Comparison of ENCODE assay signal across 3 cellular contexts in genomic region chr9:137316012-137316981, GRCh38.
TF ChIP-seq lines count a peak whose summit lies in the region.

No MANE protein-coding gene starts in this region.

TF ChIP-seq in IMR-90, 13 proteins besides CTCF, POLR2A, EP300 and RAD21:
- TF ChIP-seq MAZ (IDR thresholded peaks at IDR 0.05; ENCODE audit: borderline replicate concordance, low read depth, low read length) (peak; percentile 65; the same call in 1 of the 2 replicates), RFX5 (IDR thresholded peaks at IDR 0.05; ENCODE audit: low read depth, low read length) (no peak)

TF ChIP-seq in K562, 482 proteins besides CTCF, POLR2A, EP300 and RAD21 (continues in another document):
- TF ChIP-seq BRD9 (IDR thresholded peaks at IDR 0.05; ENCODE audit: low read depth, partially characterized antibody) (no peak), NONO (IDR thresholded peaks at IDR 0.05; ENCODE audit: low read depth in 2 of 2, low read length in 1 of 2) (peak in 1 of 2 experiments; percentile 68; a peak in 2 of 4 replicates), ZNF583 (CRISPR knock-in tag; IDR thresholded peaks at IDR 0.05) (no peak), ZNF174 (CRISPR knock-in tag; IDR thresholded peaks at IDR 0.05) (no peak), CC2D1A (IDR thresholded peaks at IDR 0.05) (no peak), SMARCE1 (IDR thresholded peaks at IDR 0.05) (no peak), STAT5A (IDR thresholded peaks at IDR 0.05; ENCODE audit: borderline replicate concordance, low read length) (no peak), CBX1 (IDR thresholded peaks at IDR 0.05; ENCODE audit: low read depth) (peak; percentile 63), ZNF224 (CRISPR knock-in tag; IDR thresholded peaks at IDR 0.05) (0 out of 2 replicates have a peak, but pooled peaks have one; percentile 49), CXXC5 (CRISPR knock-in tag; IDR thresholded peaks at IDR 0.05) (peak; percentile 92), PHF21A (IDR thresholded peaks at IDR 0.05; ENCODE audit: borderline replicate concordance, low read depth) (no peak), IRF1 (CRISPR knock-in tag; IDR thresholded peaks at IDR 0.05; ENCODE audit: borderline replicate concordance) (0 out of 2 replicates have a peak, but pooled peaks have one; percentile 46), DDX20 (tag; IDR thresholded peaks at IDR 0.05; ENCODE audit: low read depth) (no peak), ZNF232 (CRISPR knock-in tag; IDR thresholded peaks at IDR 0.05) (no peak), ETV6 (IDR thresholded peaks at IDR 0.05; ENCODE audit: borderline replicate concordance in 1 of 2, low read depth in 2 of 2, low read length in 1 of 2) (no peak), ETV6 (CRISPR knock-in tag; IDR thresholded peaks at IDR 0.05; ENCODE audit: borderline replicate concordance) (no peak), ZNF212 (CRISPR knock-in tag; IDR thresholded peaks at IDR 0.05) (no peak), SMARCA4 (IDR thresholded peaks at IDR 0.05) (no peak), TCF7L2 (IDR thresholded peaks at IDR 0.05; ENCODE audit: low read depth, low read length) (no peak), SMC3 (conservative IDR thresholded peaks at IDR 0.05; ENCODE audit: insufficient read depth, low read depth, low read length) (no peak), NR2F6 (CRISPR knock-in tag; IDR thresholded peaks at IDR 0.05) (no peak), KDM5B (IDR thresholded peaks at IDR 0.05; ENCODE audit: insufficient replicate concordance, low read depth, low read length) (peak; percentile 16), ZBTB43 (CRISPR knock-in tag; IDR thresholded peaks at IDR 0.05) (no peak), ZNF253 (CRISPR knock-in tag; conservative IDR thresholded peaks at IDR 0.05) (no peak)
- TF ChIP-seq, protein P1, sequence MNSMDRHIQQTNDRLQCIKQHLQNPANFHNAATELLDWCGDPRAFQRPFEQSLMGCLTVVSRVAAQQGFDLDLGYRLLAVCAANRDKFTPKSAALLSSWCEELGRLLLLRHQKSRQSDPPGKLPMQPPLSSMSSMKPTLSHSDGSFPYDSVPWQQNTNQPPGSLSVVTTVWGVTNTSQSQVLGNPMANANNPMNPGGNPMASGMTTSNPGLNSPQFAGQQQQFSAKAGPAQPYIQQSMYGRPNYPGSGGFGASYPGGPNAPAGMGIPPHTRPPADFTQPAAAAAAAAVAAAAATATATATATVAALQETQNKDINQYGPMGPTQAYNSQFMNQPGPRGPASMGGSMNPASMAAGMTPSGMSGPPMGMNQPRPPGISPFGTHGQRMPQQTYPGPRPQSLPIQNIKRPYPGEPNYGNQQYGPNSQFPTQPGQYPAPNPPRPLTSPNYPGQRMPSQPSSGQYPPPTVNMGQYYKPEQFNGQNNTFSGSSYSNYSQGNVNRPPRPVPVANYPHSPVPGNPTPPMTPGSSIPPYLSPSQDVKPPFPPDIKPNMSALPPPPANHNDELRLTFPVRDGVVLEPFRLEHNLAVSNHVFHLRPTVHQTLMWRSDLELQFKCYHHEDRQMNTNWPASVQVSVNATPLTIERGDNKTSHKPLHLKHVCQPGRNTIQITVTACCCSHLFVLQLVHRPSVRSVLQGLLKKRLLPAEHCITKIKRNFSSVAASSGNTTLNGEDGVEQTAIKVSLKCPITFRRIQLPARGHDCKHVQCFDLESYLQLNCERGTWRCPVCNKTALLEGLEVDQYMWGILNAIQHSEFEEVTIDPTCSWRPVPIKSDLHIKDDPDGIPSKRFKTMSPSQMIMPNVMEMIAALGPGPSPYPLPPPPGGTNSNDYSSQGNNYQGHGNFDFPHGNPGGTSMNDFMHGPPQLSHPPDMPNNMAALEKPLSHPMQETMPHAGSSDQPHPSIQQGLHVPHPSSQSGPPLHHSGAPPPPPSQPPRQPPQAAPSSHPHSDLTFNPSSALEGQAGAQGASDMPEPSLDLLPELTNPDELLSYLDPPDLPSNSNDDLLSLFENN (IDR thresholded peaks at IDR 0.05; ENCODE audit: low read depth in 2 of 2, low read length in 2 of 2) = no peak
- TF ChIP-seq, protein P2, sequence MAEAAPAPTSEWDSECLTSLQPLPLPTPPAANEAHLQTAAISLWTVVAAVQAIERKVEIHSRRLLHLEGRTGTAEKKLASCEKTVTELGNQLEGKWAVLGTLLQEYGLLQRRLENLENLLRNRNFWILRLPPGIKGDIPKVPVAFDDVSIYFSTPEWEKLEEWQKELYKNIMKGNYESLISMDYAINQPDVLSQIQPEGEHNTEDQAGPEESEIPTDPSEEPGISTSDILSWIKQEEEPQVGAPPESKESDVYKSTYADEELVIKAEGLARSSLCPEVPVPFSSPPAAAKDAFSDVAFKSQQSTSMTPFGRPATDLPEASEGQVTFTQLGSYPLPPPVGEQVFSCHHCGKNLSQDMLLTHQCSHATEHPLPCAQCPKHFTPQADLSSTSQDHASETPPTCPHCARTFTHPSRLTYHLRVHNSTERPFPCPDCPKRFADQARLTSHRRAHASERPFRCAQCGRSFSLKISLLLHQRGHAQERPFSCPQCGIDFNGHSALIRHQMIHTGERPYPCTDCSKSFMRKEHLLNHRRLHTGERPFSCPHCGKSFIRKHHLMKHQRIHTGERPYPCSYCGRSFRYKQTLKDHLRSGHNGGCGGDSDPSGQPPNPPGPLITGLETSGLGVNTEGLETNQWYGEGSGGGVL (CRISPR knock-in tag; IDR thresholded peaks at IDR 0.05) = no peak

TF ChIP-seq in HepG2, 621 proteins besides CTCF, POLR2A, EP300 and RAD21 (continues in another document):
- no peak for TF ChIP-seq ZNF558 (CRISPR knock-in tag; IDR thresholded peaks at IDR 0.05; ENCODE audit: borderline replicate concordance)
- TF ChIP-seq ATF7-NPFF (CRISPR knock-in tag; IDR thresholded peaks at IDR 0.05; ENCODE audit: low read depth) = 0 out of 2 replicates have a peak, but pooled peaks have one; percentile 23
- TF ChIP-seq AKAP8 (CRISPR knock-in tag; IDR thresholded peaks at IDR 0.05) = no peak
- TF ChIP-seq NFYB (CRISPR knock-in tag; IDR thresholded peaks at IDR 0.05) = 0 out of 2 replicates have a peak, but pooled peaks have one; percentile 23
- 0 out of 2 replicates have a peak, but pooled peaks have one; percentile 48 for TF ChIP-seq EED (CRISPR knock-in tag; IDR thresholded peaks at IDR 0.05)
- no peak; the same call in 1 of the 2 replicates for TF ChIP-seq GABPB1 (CRISPR knock-in tag; IDR thresholded peaks at IDR 0.05)
- peak; percentile 48; the same call in 1 of the 2 replicates for TF ChIP-seq TFDP2 (CRISPR knock-in tag; IDR thresholded peaks at IDR 0.05)
- no peak for TF ChIP-seq ZNF746 (CRISPR knock-in tag; IDR thresholded peaks at IDR 0.05)
- TF ChIP-seq ZC3H4 (CRISPR knock-in tag; IDR thresholded peaks at IDR 0.05; ENCODE audit: borderline replicate concordance) = no peak
- TF ChIP-seq ZNF362 (CRISPR knock-in tag; IDR thresholded peaks at IDR 0.05; ENCODE audit: borderline replicate concordance) = no peak
- no peak for TF ChIP-seq SOX6 (IDR thresholded peaks at IDR 0.05)
- TF ChIP-seq SOX6 (CRISPR knock-in tag; IDR thresholded peaks at IDR 0.05) = no peak
- TF ChIP-seq, protein P3, sequence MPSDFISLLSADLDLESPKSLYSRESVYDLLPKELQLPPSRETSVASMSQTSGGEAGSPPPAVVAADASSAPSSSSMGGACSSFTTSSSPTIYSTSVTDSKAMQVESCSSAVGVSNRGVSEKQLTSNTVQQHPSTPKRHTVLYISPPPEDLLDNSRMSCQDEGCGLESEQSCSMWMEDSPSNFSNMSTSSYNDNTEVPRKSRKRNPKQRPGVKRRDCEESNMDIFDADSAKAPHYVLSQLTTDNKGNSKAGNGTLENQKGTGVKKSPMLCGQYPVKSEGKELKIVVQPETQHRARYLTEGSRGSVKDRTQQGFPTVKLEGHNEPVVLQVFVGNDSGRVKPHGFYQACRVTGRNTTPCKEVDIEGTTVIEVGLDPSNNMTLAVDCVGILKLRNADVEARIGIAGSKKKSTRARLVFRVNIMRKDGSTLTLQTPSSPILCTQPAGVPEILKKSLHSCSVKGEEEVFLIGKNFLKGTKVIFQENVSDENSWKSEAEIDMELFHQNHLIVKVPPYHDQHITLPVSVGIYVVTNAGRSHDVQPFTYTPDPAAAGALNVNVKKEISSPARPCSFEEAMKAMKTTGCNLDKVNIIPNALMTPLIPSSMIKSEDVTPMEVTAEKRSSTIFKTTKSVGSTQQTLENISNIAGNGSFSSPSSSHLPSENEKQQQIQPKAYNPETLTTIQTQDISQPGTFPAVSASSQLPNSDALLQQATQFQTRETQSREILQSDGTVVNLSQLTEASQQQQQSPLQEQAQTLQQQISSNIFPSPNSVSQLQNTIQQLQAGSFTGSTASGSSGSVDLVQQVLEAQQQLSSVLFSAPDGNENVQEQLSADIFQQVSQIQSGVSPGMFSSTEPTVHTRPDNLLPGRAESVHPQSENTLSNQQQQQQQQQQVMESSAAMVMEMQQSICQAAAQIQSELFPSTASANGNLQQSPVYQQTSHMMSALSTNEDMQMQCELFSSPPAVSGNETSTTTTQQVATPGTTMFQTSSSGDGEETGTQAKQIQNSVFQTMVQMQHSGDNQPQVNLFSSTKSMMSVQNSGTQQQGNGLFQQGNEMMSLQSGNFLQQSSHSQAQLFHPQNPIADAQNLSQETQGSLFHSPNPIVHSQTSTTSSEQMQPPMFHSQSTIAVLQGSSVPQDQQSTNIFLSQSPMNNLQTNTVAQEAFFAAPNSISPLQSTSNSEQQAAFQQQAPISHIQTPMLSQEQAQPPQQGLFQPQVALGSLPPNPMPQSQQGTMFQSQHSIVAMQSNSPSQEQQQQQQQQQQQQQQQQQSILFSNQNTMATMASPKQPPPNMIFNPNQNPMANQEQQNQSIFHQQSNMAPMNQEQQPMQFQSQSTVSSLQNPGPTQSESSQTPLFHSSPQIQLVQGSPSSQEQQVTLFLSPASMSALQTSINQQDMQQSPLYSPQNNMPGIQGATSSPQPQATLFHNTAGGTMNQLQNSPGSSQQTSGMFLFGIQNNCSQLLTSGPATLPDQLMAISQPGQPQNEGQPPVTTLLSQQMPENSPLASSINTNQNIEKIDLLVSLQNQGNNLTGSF (CRISPR knock-in tag; IDR thresholded peaks at IDR 0.05) = no peak
- TF ChIP-seq SALL2 (CRISPR knock-in tag; IDR thresholded peaks at IDR 0.05) = no peak
- no peak for TF ChIP-seq ZFP62 (CRISPR knock-in tag; IDR thresholded peaks at IDR 0.05)
- TF ChIP-seq AGO2 (optimal IDR thresholded peaks at IDR 0.05; ENCODE audit: low read depth, low read length) = peak; percentile 17
- TF ChIP-seq SIX1 (CRISPR knock-in tag; IDR thresholded peaks at IDR 0.05; ENCODE audit: borderline replicate concordance) = no peak
- no peak for TF ChIP-seq ISX (CRISPR knock-in tag; conservative IDR thresholded peaks at IDR 0.05)
- TF ChIP-seq ZNF768 (CRISPR knock-in tag; IDR thresholded peaks at IDR 0.05) = peak; percentile 23; the same call in 1 of the 2 replicates
- no peak for TF ChIP-seq SOX13 (IDR thresholded peaks at IDR 0.05)
- TF ChIP-seq SOX13 (CRISPR knock-in tag; conservative IDR thresholded peaks at IDR 0.05 in 1 of 2, IDR thresholded peaks at IDR 0.05 in 1 of 2) = no peak
- TF ChIP-seq ZHX1 (CRISPR knock-in tag; IDR thresholded peaks at IDR 0.05; ENCODE audit: low read depth) = no peak
- TF ChIP-seq TFDP1 (CRISPR knock-in tag; IDR thresholded peaks at IDR 0.05; ENCODE audit: borderline replicate concordance) = peak; percentile 40; the same call in 1 of the 2 replicates
- no peak for TF ChIP-seq ATF7 (IDR thresholded peaks at IDR 0.05)
- TF ChIP-seq ATF7 (CRISPR knock-in tag; IDR thresholded peaks at IDR 0.05) = no peak
